ENCODE assay signal across 8 cellular contexts in the genomic region with DNA sequence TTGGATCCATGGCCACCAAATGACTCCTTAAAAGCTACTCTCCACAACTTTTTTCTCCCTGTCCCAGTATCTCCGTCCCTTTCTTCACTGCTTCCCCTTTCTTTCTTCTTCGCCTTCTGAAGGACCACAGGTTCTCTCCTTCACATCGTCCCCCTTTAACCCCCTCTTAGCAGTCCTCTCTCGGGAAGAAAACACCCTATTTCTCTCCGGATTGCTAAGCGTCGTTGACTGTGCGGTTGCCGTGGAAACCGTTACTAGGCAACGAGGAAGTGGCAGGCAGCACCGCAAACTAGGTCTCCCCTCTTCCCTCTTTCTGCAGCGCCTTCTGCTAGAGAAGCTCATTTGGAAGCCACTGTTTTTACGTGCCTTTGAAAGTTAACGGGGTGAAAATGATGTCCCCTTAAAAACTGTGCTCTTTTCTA. TPM values are rescaled to one million over a fixed set of nuclear protein-coding genes. Genes with fewer than 3 reads are reported as not detected.
DNase-seq lines count a peak whose midpoint lies in the region; ATAC-seq and TF ChIP-seq lines count a peak whose summit lies in the region.

A gene with protein sequence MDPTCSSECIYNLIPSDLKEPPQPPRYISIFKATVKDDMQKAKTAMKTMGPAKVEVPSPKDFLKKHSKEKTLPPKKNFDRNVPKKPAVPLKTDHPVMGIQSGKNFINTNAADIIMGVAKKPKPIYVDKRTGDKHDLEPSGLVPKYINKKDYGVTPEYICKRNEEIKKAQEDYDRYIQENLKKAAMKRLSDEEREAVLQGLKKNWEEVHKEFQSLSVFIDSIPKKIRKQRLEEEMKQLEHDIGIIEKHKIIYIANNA (minus strand): TSS at position 232 of the 422 bp plus-strand sequence. CDS start 222 bp downstream, at position 10.

- no peak for TF ChIP-seq CTCF in DOHH2 (IDR thresholded peaks at IDR 0.05; ENCODE audit: low read depth, low read length, poor library complexity, severe bottlenecking)
- no peak for TF ChIP-seq CTCF in H9 (conservative IDR thresholded peaks at IDR 0.05)
- TF ChIP-seq CTCF in Loucy (conservative IDR thresholded peaks at IDR 0.05; ENCODE audit: low read length), result no peak
- no peak for TF ChIP-seq CTCF in fibroblast of the aortic adventitia (IDR thresholded peaks at IDR 0.05; ENCODE audit: insufficient read depth, low read length)
- TF ChIP-seq CTCF in natural killer cell (IDR thresholded peaks at IDR 0.05), result no peak

- H3K36me3 Mint-ChIP-seq in H9 (ENCODE audit: insufficient read depth in 1 of 3, low read depth in 3 of 3) (peaks cover 0 to 5% (median 0%) of the 10 kb centered on the region in 3 experiments; a peak in 4 of 7 replicates), natural killer cell (no peaks in the 10 kb centered on the region)
- H3K36me3 Mint-ChIP-seq in stimulated activated naive B cell treated with anti-CD40 and anti-IgM and Interleukin-4, amounts not matched to agents 10 μg/mL and 1 μg/mL and 100 μg/mL, for 72 hours, result peaks cover 0 to 4% of the 10 kb centered on the region in 2 donors

- H3K27ac Mint-ChIP-seq in H9 (peak within 1 kb of the TSS; percentile 98), natural killer cell (peak within 1 kb of the TSS; percentile 95 to 99)
- peak within 1 kb of the TSS; percentile 91 for H3K27ac Mint-ChIP-seq in stimulated activated naive B cell treated with anti-CD40 and anti-IgM and Interleukin-4, amounts not matched to agents 10 μg/mL and 1 μg/mL and 100 μg/mL, for 72 hours

- H3F3A ChIP-seq in DOHH2 (ENCODE audit: control insufficient read depth, insufficient read depth) (no peaks in the 10 kb centered on the region), Loucy (ENCODE audit: low read depth) (no peaks in the 10 kb centered on the region)

- H3K27me3 ChIP-seq in DOHH2 (ENCODE audit: control insufficient read depth, low read length) (no peaks in the 10 kb centered on the region), H9 (ENCODE audit: insufficient read depth, low read length) (no peaks in the 10 kb centered on the region), Loucy (ENCODE audit: insufficient read depth, low read length, poor library complexity, severe bottlenecking) (no peaks in the 10 kb centered on the region)

- H3K23ac ChIP-seq in H9 (ENCODE audit: insufficient read length, low read depth, low read length), result no peak within 1 kb of the TSS

- H3K79me2 ChIP-seq in DOHH2 (ENCODE audit: control insufficient read depth, low read length), result peaks cover 18% of the 10 kb centered on the region
- no peaks in the 10 kb centered on the region for H3K79me2 ChIP-seq in H9 (ENCODE audit: insufficient read depth, low read length)
- peaks cover 14% of the 10 kb centered on the region for H3K79me2 ChIP-seq in Loucy (ENCODE audit: insufficient read depth, low read length)

- H3K27me3 Mint-ChIP-seq in H9 (ENCODE audit: low read depth), result no peaks in the 10 kb centered on the region
- no peaks in the 10 kb centered on the region for H3K27me3 Mint-ChIP-seq in natural killer cell (ENCODE audit: low read depth in 2 of 2)
- H3K27me3 Mint-ChIP-seq in stimulated activated naive B cell treated with anti-CD40 and anti-IgM and Interleukin-4, amounts not matched to agents 10 μg/mL and 1 μg/mL and 100 μg/mL, for 72 hours, result no peaks in the 10 kb centered on the region

- H2BK120ac ChIP-seq in H9 (ENCODE audit: low read depth, low read length, poor library complexity, severe bottlenecking), result no peak within 1 kb of the TSS

- no CpG with 5 or more reads among the region's 15 CpGs for WGBS in H9 (ENCODE audit: extremely low coverage, insufficient read length, low lambda C conversion rate)

- H3K9me3 Mint-ChIP-seq in H9, result peaks cover 0 to 4% of the 10 kb centered on the region in 2 experiments; a peak in 2 of 5 replicates
- no peaks in the 10 kb centered on the region for H3K9me3 Mint-ChIP-seq in natural killer cell
- peaks cover 0 to 3% of the 10 kb centered on the region in 2 donors for H3K9me3 Mint-ChIP-seq in stimulated activated naive B cell treated with anti-CD40 and anti-IgM and Interleukin-4, amounts not matched to agents 10 μg/mL and 1 μg/mL and 100 μg/mL, for 72 hours

- H2BK15ac ChIP-seq in H9 (ENCODE audit: low read depth, low read length), result no peak within 1 kb of the TSS

- H4K20me1 ChIP-seq in DOHH2 (ENCODE audit: control insufficient read depth, insufficient read depth, low read depth, low read length), result no peaks in the 10 kb centered on the region
- H4K20me1 ChIP-seq in H9 (ENCODE audit: control insufficient read depth, insufficient read depth, insufficient read length), result no peaks in the 10 kb centered on the region
- no peaks in the 10 kb centered on the region for H4K20me1 ChIP-seq in Loucy (ENCODE audit: insufficient read depth, low read length, poor library complexity, severe bottlenecking)

- no peak within 1 kb of the TSS for H3K56ac ChIP-seq in H9 (ENCODE audit: insufficient read length, low read depth, low read length)

- no peak within 1 kb of the TSS for H2BK5ac ChIP-seq in H9 (ENCODE audit: insufficient read length, low read length)

- H4K5ac ChIP-seq in H9 (ENCODE audit: insufficient read length, low read depth, low read length), result peak within 1 kb of the TSS; percentile 59

- H3K4me2 ChIP-seq in DOHH2 (ENCODE audit: low read length), result peak within 1 kb of the TSS; percentile 95
- peak within 1 kb of the TSS; percentile 51 for H3K4me2 ChIP-seq in H9 (ENCODE audit: insufficient read depth, insufficient read length, low read length)
- H3K4me2 ChIP-seq in Loucy (ENCODE audit: low read depth, low read length, poor library complexity, severe bottlenecking), result peak within 1 kb of the TSS; percentile 87

- H3K4ac ChIP-seq in H9 (ENCODE audit: low read depth, low read length), result no peak within 1 kb of the TSS; the same call in 1 of the 2 replicates

- H3K4me3 ChIP-seq in DOHH2 (ENCODE audit: low read length), result peak within 1 kb of the TSS; percentile 80
- peak within 1 kb of the TSS; percentile 90 for H3K4me3 ChIP-seq in Loucy (ENCODE audit: low read length, poor library complexity, severe bottlenecking)
- H3K4me3 ChIP-seq in fibroblast of the aortic adventitia (ENCODE audit: low read depth, low read length), result peak within 1 kb of the TSS; percentile 84

- 0 out of 2 replicates have a peak, but pooled peaks cover 3% of the 10 kb centered on the region for H3K9me3 ChIP-seq in DOHH2 (ENCODE audit: control insufficient read depth, insufficient read depth, low read length)
- no peaks in the 10 kb centered on the region for H3K9me3 ChIP-seq in H9 (ENCODE audit: control insufficient read depth, low read depth, low read length)
- H3K9me3 ChIP-seq in Loucy (ENCODE audit: insufficient read depth, low read depth, low read length), result no peaks in the 10 kb centered on the region

- peak within 1 kb of the TSS; percentile 69 for H3K27ac ChIP-seq in DOHH2 (ENCODE audit: low read depth, low read length)
- H3K27ac ChIP-seq in H9 (ENCODE audit: insufficient read length, low read depth, low read length), result peak within 1 kb of the TSS; percentile 59

- H3K4me1 ChIP-seq in DOHH2 (ENCODE audit: control insufficient read depth, low read length) (peaks cover 19% of the 10 kb centered on the region), H9 (ENCODE audit: insufficient read depth, low read length) (no peaks in the 10 kb centered on the region), Loucy (ENCODE audit: insufficient read depth, low read length, poor library complexity, severe bottlenecking) (peaks cover 18% of the 10 kb centered on the region)

- peak within 1 kb of the TSS; percentile 40 for H2BK12ac ChIP-seq in H9 (ENCODE audit: insufficient read length, low read depth, low read length)

- no peak within 1 kb of the TSS for H2AFZ ChIP-seq in H9 (ENCODE audit: low read length)
- peak within 1 kb of the TSS; percentile 90 for H2AFZ ChIP-seq in Loucy (ENCODE audit: low read length)

- peaks cover 8 to 11% of the 10 kb centered on the region in 2 experiments for H3K4me1 Mint-ChIP-seq in H9
- H3K4me1 Mint-ChIP-seq in natural killer cell, result peaks cover 20 to 21% of the 10 kb centered on the region in 2 donors
- peaks cover 11 to 20% of the 10 kb centered on the region in 2 donors for H3K4me1 Mint-ChIP-seq in stimulated activated naive B cell treated with anti-CD40 and anti-IgM and Interleukin-4, amounts not matched to agents 10 μg/mL and 1 μg/mL and 100 μg/mL, for 72 hours

- H3K23me2 ChIP-seq in H9 (ENCODE audit: insufficient read length, low read depth, low read length, poor library complexity, severe bottlenecking), result peaks cover 10% of the 10 kb centered on the region

- no peaks in the 10 kb centered on the region for H3K79me1 ChIP-seq in H9 (ENCODE audit: insufficient read depth, low read depth, low read length, poor library complexity, severe bottlenecking)

- no peak within 1 kb of the TSS for H4K91ac ChIP-seq in H9 (ENCODE audit: insufficient read length, low read depth, low read length)

- H2BK20ac ChIP-seq in H9 (ENCODE audit: low read depth, low read length, poor library complexity, severe bottlenecking), result no peak within 1 kb of the TSS

- H2AK5ac ChIP-seq in H9 (ENCODE audit: insufficient read length, low read length), result no peak within 1 kb of the TSS

- peak within 1 kb of the TSS; percentile 79 to 82 for H3K4me3 Mint-ChIP-seq in H9
- peak within 1 kb of the TSS; percentile 98 for H3K4me3 Mint-ChIP-seq in natural killer cell
- H3K4me3 Mint-ChIP-seq in stimulated activated naive B cell treated with anti-CD40 and anti-IgM and Interleukin-4, amounts not matched to agents 10 μg/mL and 1 μg/mL and 100 μg/mL, for 72 hours, result peak within 1 kb of the TSS; percentile 83 to 85

- H3K18ac ChIP-seq in H9 (ENCODE audit: insufficient read length, low read depth, low read length), result peak within 1 kb of the TSS; percentile 93

- no peak within 1 kb of the TSS for H4K8ac ChIP-seq in H9 (replicated peaks; ENCODE audit: insufficient read length, low read depth, low read length)

- no peak within 1 kb of the TSS for H3T11ph ChIP-seq in H9 (ENCODE audit: low read length)

- DNase-seq in H9, result peak; percentile 92
- DNase-seq in RPMI8226, result peak; percentile 94
- peak; percentile 86 for DNase-seq in activated T-helper 9 cell treated with anti-CD3 and anti-CD28 coated beads, Interleukin-2, amount 50 U/mL, for 16 hours (ENCODE audit: low read depth)
- peak; percentile 92 for DNase-seq in fibroblast of the aortic adventitia (ENCODE audit: low read depth)
- DNase-seq in natural killer cell, result peak; percentile 92
- no peak for DNase-seq in stimulated activated naive B cell treated with anti-CD40 and anti-IgM and Interleukin-4, amounts not matched to agents 10 μg/mL and 1 μg/mL and 100 μg/mL, for 72 hours

- H3K9me2 ChIP-seq in DOHH2 (replicated peaks; ENCODE audit: control insufficient read depth, low read length) (no peaks in the 10 kb centered on the region), Loucy (replicated peaks; ENCODE audit: low read depth, low read length) (no peaks in the 10 kb centered on the region)

- peak within 1 kb of the TSS; percentile 74 for H3K9ac ChIP-seq in H9 (ENCODE audit: extremely low read depth, insufficient read length, low read length)
- H3K9ac ChIP-seq in Loucy (ENCODE audit: low read depth, low read length, poor library complexity, severe bottlenecking), result peak within 1 kb of the TSS; percentile 91

- H3K14ac ChIP-seq in H9 (ENCODE audit: insufficient read depth, low read length), result peak within 1 kb of the TSS; percentile 95

- peak; percentile 53 to 71 (median 56) for ATAC-seq in natural killer cell
- peak; percentile 60 to 61 for ATAC-seq in stimulated activated naive B cell treated with anti-CD40 and anti-IgM and Interleukin-4, amounts not matched to agents 10 μg/mL and 1 μg/mL and 100 μg/mL, for 72 hours (replicated peaks)

- H3K36me3 ChIP-seq in DOHH2 (ENCODE audit: control insufficient read depth, low read length), result no peaks in the 10 kb centered on the region; the same call in none of the 2 replicates
- no peaks in the 10 kb centered on the region for H3K36me3 ChIP-seq in Loucy (ENCODE audit: insufficient read depth, low read length)

- intact Hi-C loops in natural killer cell (cut with micrococcal nuclease), result loop anchor here (1.0 kb wide), 2 partner anchors 129 to 292 kb away; no protein-coding TSS in a partner anchor

RNA-seq across cellular contexts. Expression of the gene that starts here (rescaled TPM):
- total RNA-seq in H9 (2021) (0.26 TPM in 1 of 2 replicates, not detected in the other), fibroblast of the aortic adventitia (ENCODE audit: low replicate concordance) (0.09 TPM in 1 of 2 replicates, not detected in the other), natural killer cell (1 to 10 TPM in 1 of 3 donors, under 1 TPM in 2; 0.48 to 3.0 (median 0.73) TPM)

Comparison
In these comparisons a context has a peak if more than half of its experiments do, and no peak if none do; other contexts are left out.
1. Peak in DNase-seq, H3K27ac ChIP-seq, H3K9ac ChIP-seq and H3K4me2 ChIP-seq in H9; RNA of the gene not detected or under 1 TPM.
2. Peak in DNase-seq and H3K4me3 ChIP-seq in fibroblast of the aortic adventitia; RNA of the gene not detected or under 1 TPM.